Comparison of ENCODE assay signal across 1 cellular context in the genomic region with DNA sequence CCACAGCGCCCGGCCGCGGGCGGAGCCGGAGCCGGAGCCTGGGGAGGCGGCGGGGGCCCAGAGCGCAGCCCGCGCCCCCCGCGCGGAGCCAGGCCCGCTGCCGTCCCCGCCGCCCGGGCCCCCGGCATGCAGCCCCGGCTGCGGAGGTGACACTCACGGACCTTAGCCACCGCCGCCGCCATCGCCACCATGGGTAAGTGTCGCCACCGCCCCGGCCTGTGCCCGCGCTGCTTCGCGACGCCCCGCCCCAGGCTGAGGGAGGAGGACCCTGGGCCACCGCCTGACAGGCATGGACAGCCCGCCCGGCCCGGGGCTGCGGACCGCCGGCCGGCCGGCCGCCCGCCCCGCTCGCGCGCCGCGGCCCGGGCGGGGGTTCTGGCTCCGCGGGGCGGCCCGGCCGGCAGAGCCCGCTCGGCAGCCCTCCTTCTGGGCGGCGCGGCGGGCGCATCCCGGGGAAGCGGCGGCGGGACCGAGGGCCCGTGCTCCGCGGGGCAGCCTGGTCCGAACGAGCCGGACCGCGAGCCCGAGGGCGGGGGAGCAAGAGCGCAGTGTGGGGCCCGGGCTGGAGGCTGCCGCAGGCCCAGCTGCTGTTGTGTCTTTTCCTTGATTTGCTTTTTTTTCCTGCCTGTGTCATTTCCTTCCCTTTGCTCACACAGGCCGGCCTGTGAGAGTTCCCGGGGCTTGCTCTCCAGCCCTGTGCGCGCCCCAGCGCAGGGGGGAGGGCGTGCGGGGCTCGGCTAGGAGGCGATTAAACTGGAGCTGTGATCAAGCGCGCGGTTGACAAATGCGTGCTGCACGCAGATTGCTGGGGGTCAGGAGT.
TF ChIP-seq lines count a peak whose summit lies in the region.

No MANE protein-coding gene starts in this region.

TF ChIP-seq in SK-N-SH treated with all-trans-retinoic acid at 6 μM for 48 hours, 23 proteins besides CTCF, POLR2A, EP300 and RAD21 (continued from another document):
- no peak for TF ChIP-seq POU6F1 (CRISPR knock-in tag; IDR thresholded peaks at IDR 0.05; ENCODE audit: borderline replicate concordance, low read depth)
- TF ChIP-seq ZNF565 (CRISPR knock-in tag; conservative IDR thresholded peaks at IDR 0.05; ENCODE audit: low read depth): no peak
